ENCODE assay signal across 10 cellular contexts in the genomic region with DNA sequence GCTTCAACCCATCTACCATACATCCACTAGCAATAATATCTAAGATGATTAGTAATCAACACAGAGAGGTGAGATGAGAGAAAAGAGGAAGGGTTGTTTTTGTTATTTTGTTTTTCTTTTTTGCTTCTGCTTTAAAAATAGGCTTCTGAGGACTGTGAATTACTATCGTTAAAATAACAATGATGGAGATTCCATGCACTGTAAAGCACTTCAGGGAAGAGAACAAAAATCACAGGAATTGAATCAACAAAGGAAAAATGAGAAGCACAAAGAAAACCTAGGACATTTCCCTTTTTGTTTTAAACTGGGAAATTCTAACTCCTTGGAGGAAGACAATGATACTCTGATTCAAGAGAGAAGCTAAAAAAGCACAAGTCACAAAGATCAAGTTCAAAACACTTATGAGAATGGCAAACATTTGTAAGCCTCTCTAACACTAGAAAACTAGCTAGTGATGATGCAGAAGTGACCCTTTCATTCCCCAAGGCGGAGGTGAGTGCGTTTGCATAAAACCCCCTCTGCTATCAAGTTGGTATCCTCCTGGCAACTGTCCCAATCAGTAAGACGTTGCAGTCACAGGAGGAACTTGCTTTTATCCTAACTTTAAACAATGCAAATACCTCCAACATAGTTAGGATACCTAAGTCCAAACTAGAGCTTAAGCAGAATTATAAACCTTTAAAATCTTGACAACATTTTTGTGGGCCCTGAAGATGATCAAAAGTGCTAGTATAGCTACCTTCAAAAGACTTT.
DNase-seq lines count a peak whose midpoint lies in the region; ATAC-seq and TF ChIP-seq lines count a peak whose summit lies in the region.
"Had no signal": no experiment of that assay in that cellular context is flagged by ENCODE, and none has a peak within 500 bp of the region (broad histone marks: within the 10 kb centered on the region; RNA-seq: fewer than 3 reads in every experiment).

No MANE protein-coding gene starts in this region.

- H3K9me3 ChIP-seq in heart right ventricle (no peaks in the 10 kb centered on the region), iPS-18a (ENCODE audit: control insufficient read depth, low read depth, low read length) (no peaks in the 10 kb centered on the region), transverse colon (no peaks in the 10 kb centered on the region)

- TF ChIP-seq CTCF in heart right ventricle (IDR thresholded peaks at IDR 0.05) (no peak), transverse colon (IDR thresholded peaks at IDR 0.05) (no peak)

- no peaks in the 10 kb centered on the region for H3K9me3 Mint-ChIP-seq in activated T-helper 2 cell treated with anti-CD3 and anti-CD28 coated beads, Interferon-gamma antibody, Interleukin-2, Interleukin-4, amounts not matched to agents 10 μg/mL and 5 μg/mL and 100 μg/mL, durations not matched to agents 14 hours and 24 hours and 36 hours
- H3K9me3 Mint-ChIP-seq: CD4-positive, alpha-beta memory T cell had no signal

- 13 to 19% methylated on average over 4 of the region's 4 CpGs for WGBS in heart right ventricle, 2 donors
- 56 to 86% methylated on average over 2 to 4 of the region's 4 CpGs for WGBS in transverse colon (ENCODE audit: low coverage in 1 of 2), 2 donors

- H3K4me3 ChIP-seq in heart right ventricle: no peak overlapping the region
- H3K4me3 ChIP-seq in iPS-18a (ENCODE audit: low read length): peak overlapping the region; percentile 49
- H3K4me3 ChIP-seq in transverse colon: no peak overlapping the region

- DNase-seq in heart right ventricle: peak in 1 of 2 donors; percentile 55
- no peak for DNase-seq in Right ventricle myocardium superior
- no peak for DNase-seq in activated T-helper 2 cell treated with anti-CD3 and anti-CD28 coated beads, Interferon-gamma antibody, Interleukin-2, Interleukin-4, amounts not matched to agents 10 μg/mL and 5 μg/mL and 100 μg/mL, durations not matched to agents 14 hours and 24 hours and 36 hours (ENCODE audit: low spot score)
- DNase-seq in transverse colon: no peak
- no peak for DNase-seq in MV-4-11 (lab: John Stamatoyannopoulos, UW)
- DNase-seq: CD4-positive, alpha-beta memory T cell; SW 1271 had no signal

- TF ChIP-seq EP300 in transverse colon (IDR thresholded peaks at IDR 0.05; ENCODE audit: low read depth): no peak

- H3K9ac ChIP-seq in iPS-18a (ENCODE audit: low read length): peak overlapping the region; percentile 55

- peak overlapping the region in 8 of 10 donors; percentile 1 to 68 (median 54) for H3K27ac ChIP-seq in heart right ventricle
- peak overlapping the region; percentile 97 for H3K27ac ChIP-seq in iPS-18a (ENCODE audit: low read length)
- peak overlapping the region; percentile 7 to 57 (median 40) for H3K27ac ChIP-seq in transverse colon

- no peak overlapping the region for H3K4me3 Mint-ChIP-seq in activated T-helper 2 cell treated with anti-CD3 and anti-CD28 coated beads, Interferon-gamma antibody, Interleukin-2, Interleukin-4, amounts not matched to agents 10 μg/mL and 5 μg/mL and 100 μg/mL, durations not matched to agents 14 hours and 24 hours and 36 hours (ENCODE audit: low read depth)
- H3K4me3 Mint-ChIP-seq: CD4-positive, alpha-beta memory T cell had no signal

- H3K36me3 ChIP-seq in heart right ventricle: peaks cover 0 to 41% (median 15%) of the 10 kb centered on the region in 9 donors
- H3K36me3 ChIP-seq in iPS-18a (ENCODE audit: control insufficient read depth, low read depth, low read length): no peaks in the 10 kb centered on the region
- H3K36me3 ChIP-seq in transverse colon: peaks cover 0 to 6% (median 3%) of the 10 kb centered on the region in 4 donors

- H3K4me1 ChIP-seq in heart right ventricle (peaks cover 9 to 55% (median 34%) of the 10 kb centered on the region in 9 donors), iPS-18a (ENCODE audit: control insufficient read depth, low read depth, low read length) (peaks cover 51% of the 10 kb centered on the region), transverse colon (peaks cover 0 to 14% (median under 1%) of the 10 kb centered on the region in 4 donors)

- H3K36me3 Mint-ChIP-seq in activated T-helper 2 cell treated with anti-CD3 and anti-CD28 coated beads, Interferon-gamma antibody, Interleukin-2, Interleukin-4, amounts not matched to agents 10 μg/mL and 5 μg/mL and 100 μg/mL, durations not matched to agents 14 hours and 24 hours and 36 hours (ENCODE audit: low read depth): peaks cover 51% of the 10 kb centered on the region

- TF ChIP-seq POLR2A in transverse colon (IDR thresholded peaks at IDR 0.05): no peak

- H3K27me3 Mint-ChIP-seq in activated T-helper 2 cell treated with anti-CD3 and anti-CD28 coated beads, Interferon-gamma antibody, Interleukin-2, Interleukin-4, amounts not matched to agents 10 μg/mL and 5 μg/mL and 100 μg/mL, durations not matched to agents 14 hours and 24 hours and 36 hours (ENCODE audit: low read depth): no peaks in the 10 kb centered on the region
- H3K27me3 Mint-ChIP-seq: CD4-positive, alpha-beta memory T cell had no signal

- intact Hi-C loops in heart right ventricle (cut with DNase I): no loop called here
- intact Hi-C loops in Right ventricle myocardium superior (cut with DNase I): no loop called here
- intact Hi-C loops in activated T-helper 2 cell treated with anti-CD3 and anti-CD28 coated beads, Interferon-gamma antibody, Interleukin-2, Interleukin-4, amounts not matched to agents 10 μg/mL and 5 μg/mL and 100 μg/mL, durations not matched to agents 14 hours and 24 hours and 36 hours (cut with micrococcal nuclease): no loop called here
- intact Hi-C loops in transverse colon (cut with DNase I; ENCODE audit: low total_unique reads): no loop called here

- in situ Hi-C loops in transverse colon (cut with MboI; ENCODE audit: low pct_ligation_motif_present in 1 of 4, low pct_unique_long_range_greater_than_20kb in 1 of 4, low sequenced_read_pairs in 3 of 4): no loop called here

- H3K27me3 ChIP-seq in heart right ventricle: no peaks in the 10 kb centered on the region
- no peaks in the 10 kb centered on the region for H3K27me3 ChIP-seq in iPS-18a (ENCODE audit: control insufficient read depth, insufficient read depth, low read length)
- no peaks in the 10 kb centered on the region for H3K27me3 ChIP-seq in transverse colon

- H3K4me1 Mint-ChIP-seq in activated T-helper 2 cell treated with anti-CD3 and anti-CD28 coated beads, Interferon-gamma antibody, Interleukin-2, Interleukin-4, amounts not matched to agents 10 μg/mL and 5 μg/mL and 100 μg/mL, durations not matched to agents 14 hours and 24 hours and 36 hours (ENCODE audit: low read depth): peaks cover 15% of the 10 kb centered on the region

- ATAC-seq in heart right ventricle (peak in 2 of 8 donors; percentile 21 to 35), Right ventricle myocardium superior (ENCODE audit: poor library complexity) (no peak), GM19324 (IDR thresholded peaks at IDR 0.05; ENCODE audit: low FRiP score, unreplicated experiment) (no peak), HG03565 (IDR thresholded peaks at IDR 0.05; ENCODE audit: unreplicated experiment) (no peak)

- peak overlapping the region; percentile 73 for H3K27ac Mint-ChIP-seq in activated T-helper 2 cell treated with anti-CD3 and anti-CD28 coated beads, Interferon-gamma antibody, Interleukin-2, Interleukin-4, amounts not matched to agents 10 μg/mL and 5 μg/mL and 100 μg/mL, durations not matched to agents 14 hours and 24 hours and 36 hours

Comparison
In these comparisons a context has a peak if more than half of its experiments do, and no peak if none do; other contexts are left out.
1. H3K27ac ChIP-seq: peak in every context shown above with its lines; median percentile 97 in iPS-18a; 54 in heart right ventricle; 40 in transverse colon.